Comparison of ENCODE assay signal across 13 cellular contexts in the genomic region with DNA sequence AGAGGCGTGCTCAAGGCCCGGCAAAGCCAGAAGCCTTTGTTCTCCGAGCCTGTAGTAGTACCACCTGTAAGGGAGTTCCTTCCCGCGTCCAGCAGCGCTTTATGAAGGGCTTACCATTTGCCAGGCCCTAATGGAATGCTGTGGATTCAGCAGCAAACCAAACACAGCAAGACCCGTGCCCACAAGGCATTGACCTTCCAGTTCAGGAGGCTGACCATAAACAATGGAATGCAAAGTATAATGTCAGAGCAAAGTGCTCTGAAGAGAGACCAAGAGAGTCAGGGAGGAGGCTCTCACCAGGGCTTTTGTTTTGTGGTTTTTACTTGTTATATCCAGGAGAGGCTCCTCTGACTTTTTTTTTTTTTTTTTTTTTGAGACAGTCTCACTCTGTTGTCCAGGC.
DNase-seq lines count a peak whose midpoint lies in the region; ATAC-seq, FAIRE-seq and TF ChIP-seq lines count a peak whose summit lies in the region.
"Had no signal": no experiment of that assay in that cellular context is flagged by ENCODE, and none has a peak within 500 bp of the region (broad histone marks: within the 10 kb centered on the region; RNA-seq: fewer than 3 reads in every experiment).

No MANE protein-coding gene starts in this region.

- TF ChIP-seq CTCF in HepG2 (CRISPR knock-in tag; IDR thresholded peaks at IDR 0.05) (no peak), right lobe of liver (IDR thresholded peaks at IDR 0.05) (no peak), fibroblast of pulmonary artery (IDR thresholded peaks at IDR 0.05; ENCODE audit: low read length, missing control alignments) (no peak), WERI-Rb-1 (IDR thresholded peaks at IDR 0.05; ENCODE audit: low read depth, low read length) (no peak), omental fat pad (IDR thresholded peaks at IDR 0.05) (no peak)

- H3K27ac ChIP-seq in HepG2 (ENCODE audit: extremely low read length, insufficient read depth, low read length), result no peak overlapping the region
- no peak overlapping the region for H3K27ac ChIP-seq in right lobe of liver
- no peak overlapping the region for H3K27ac ChIP-seq in WERI-Rb-1
- H3K27ac ChIP-seq: epithelial cell of prostate, skin epidermis, thoracic aorta had no signal

- TF ChIP-seq EP300 in HepG2 (IDR thresholded peaks at IDR 0.05; ENCODE audit: low read depth in 2 of 2, low read length in 2 of 2) (no peak), HepG2 (CRISPR knock-in tag; IDR thresholded peaks at IDR 0.05; ENCODE audit: borderline replicate concordance) (no peak)

- no peak overlapping the region for H2AFZ ChIP-seq in HepG2 (ENCODE audit: low read length)

- H3K9me3 ChIP-seq in HepG2 (ENCODE audit: low read length) (no peaks in the 10 kb centered on the region), right lobe of liver (no peaks in the 10 kb centered on the region), WERI-Rb-1 (ENCODE audit: severe bottlenecking) (no peaks in the 10 kb centered on the region)
- H3K9me3 ChIP-seq: thoracic aorta had no signal

- H3K9ac ChIP-seq in HepG2 (ENCODE audit: insufficient read depth, low read depth, low read length), result no peak overlapping the region

- 0 out of 6 replicates have a peak overlapping the region, but pooled peaks of 1 of the 3 experiments have one; percentile 1 for H3K4me3 ChIP-seq in HepG2 (replicated peaks in 1 of 3; ENCODE audit: insufficient read depth in 1 of 3, low read depth in 2 of 3, low read length in 3 of 3)
- no peak overlapping the region for H3K4me3 ChIP-seq in right lobe of liver
- no peak overlapping the region for H3K4me3 ChIP-seq in fibroblast of pulmonary artery (replicated peaks; ENCODE audit: low read depth, low read length)
- no peak overlapping the region for H3K4me3 ChIP-seq in WERI-Rb-1 (ENCODE audit: low read depth, low read length)
- H3K4me3 ChIP-seq: skin epidermis, thoracic aorta had no signal

- H3K36me3 ChIP-seq in HepG2 (replicated peaks in 1 of 2; ENCODE audit: control insufficient read depth in 1 of 2, insufficient read depth in 2 of 2, low read length in 2 of 2) (no peaks in the 10 kb centered on the region), right lobe of liver (no peaks in the 10 kb centered on the region), WERI-Rb-1 (peaks cover 44% of the 10 kb centered on the region)
- H3K36me3 ChIP-seq: thoracic aorta had no signal

- no peak for TF ChIP-seq RAD21 in HepG2 (CRISPR knock-in tag; IDR thresholded peaks at IDR 0.05)

- no peaks in the 10 kb centered on the region for H4K20me1 ChIP-seq in HepG2 (ENCODE audit: insufficient read depth, low read length)

- no TSS peak for BruUV-seq in HepG2 (replicated peaks; lab: Mats Ljungman, UMichigan)

- peak; percentile 34 for FAIRE-seq in HepG2 (lab: Jason Lieb, UNC)

- H3K4me2 ChIP-seq in HepG2 (ENCODE audit: low read depth, low read length), result peak overlapping the region; percentile 34

- TF ChIP-seq POLR2A in HepG2 (IDR thresholded peaks at IDR 0.05; ENCODE audit: insufficient read depth in 1 of 2, low read depth in 2 of 2, low read length in 2 of 2) (no peak), right lobe of liver (IDR thresholded peaks at IDR 0.05) (no peak)

- in situ Hi-C loops in HepG2 (cut with HindIII; ENCODE audit: extremely low pct_ligation_motif_present, low pct_unique_long_range_greater_than_20kb) (loop anchor here (5.0 kb wide), 1 partner anchor 389 kb away; no protein-coding TSS in a partner anchor), SK-MEL-5 (cut with HindIII; ENCODE audit: low pct_unique_long_range_greater_than_20kb, low sequenced_read_pairs) (no loop called here)

- CTCF ChIA-PET in HepG2 (lab: Yijun Ruan, JAX; ENCODE audit: low intra/inter-chr PET ratio, low total read pairs), result no interaction called here

- no peaks in the 10 kb centered on the region for H3K79me2 ChIP-seq in HepG2 (ENCODE audit: insufficient read depth, low read length)

- POLR2A ChIA-PET in HepG2 (lab: Yijun Ruan, JAX), result no interaction called here

- intact Hi-C loops in HepG2 (cut with micrococcal nuclease; ENCODE audit: unreplicated experiment), result no loop called here
- intact Hi-C loops in right lobe of liver (cut with DNase I), result no loop called here

- WGBS in HepG2 (ENCODE audit: low lambda C conversion rate), result 7% methylated on average over 7 of the region's 7 CpGs
- WGBS in right lobe of liver (ENCODE audit: insufficient coverage, low coverage, low lambda C conversion rate, missing lambda C conversion rate), result 73% methylated on average over 3 of the region's 7 CpGs

- DNase-seq in HepG2 (ENCODE audit: low spot score) (peak; percentile 74), right lobe of liver (no peak), SK-MEL-5 (ENCODE audit: low read depth, low spot score) (peak; percentile 32), fibroblast of pulmonary artery (ENCODE audit: low read depth) (peak; percentile 25), WERI-Rb-1 (no peak), Kasumi-1 (lab: John Stamatoyannopoulos, UW) (no peak), omental fat pad (ENCODE audit: low spot score) (no peak)
- DNase-seq in stimulated activated CD8-positive, alpha-beta memory T cell treated with anti-CD3 and anti-CD28 coated beads, Interleukin-4, amount 100 ng/mL, for 48 hours, result no peak
- DNase-seq: activated T-cell treated with anti-CD3 and anti-CD28 coated beads, Interleukin-2, amount 50 U/mL, for 4 hours; NCI-H2171 treated with DMSO at 0.1 percent for 48 hours had no signal

- H3K27me3 ChIP-seq in HepG2 (ENCODE audit: control insufficient read depth in 1 of 2, insufficient read depth in 2 of 2, low read length in 2 of 2) (peaks cover 0 to 6% of the 10 kb centered on the region in 2 experiments; a peak in 2 of 5 replicates), right lobe of liver (no peaks in the 10 kb centered on the region), WERI-Rb-1 (ENCODE audit: insufficient read depth, low read depth, severe bottlenecking) (no peaks in the 10 kb centered on the region)

- ATAC-seq in HepG2, result peak; percentile 60
- no peak for ATAC-seq in right lobe of liver
- no peak for ATAC-seq in omental fat pad (ENCODE audit: low FRiP score)
- ATAC-seq: activated T-cell treated with anti-CD3 and anti-CD28 coated beads, Interleukin-2, amount 50 U/mL, for 4 hours had no signal

- H3K4me1 ChIP-seq in HepG2 (ENCODE audit: insufficient read depth, low read length), result peaks cover 27% of the 10 kb centered on the region
- no peaks in the 10 kb centered on the region for H3K4me1 ChIP-seq in right lobe of liver

TF ChIP-seq in HepG2, 621 proteins besides CTCF, POLR2A, EP300 and RAD21 (continues in another document):
- TF ChIP-seq RNF2 (conservative IDR thresholded peaks at IDR 0.05; ENCODE audit: low read depth) (no peak), TEAD3 (CRISPR knock-in tag; optimal IDR thresholded peaks at IDR 0.05; ENCODE audit: borderline replicate concordance) (peak; percentile 67), SOX6 (IDR thresholded peaks at IDR 0.05) (no peak), SOX6 (CRISPR knock-in tag; IDR thresholded peaks at IDR 0.05) (peak; percentile 64), FOXP1 (IDR thresholded peaks at IDR 0.05) (no peak), FOXP1 (CRISPR knock-in tag; IDR thresholded peaks at IDR 0.05) (0 out of 2 replicates have a peak, but pooled peaks have one; percentile 22)
- TF ChIP-seq, protein P1, sequence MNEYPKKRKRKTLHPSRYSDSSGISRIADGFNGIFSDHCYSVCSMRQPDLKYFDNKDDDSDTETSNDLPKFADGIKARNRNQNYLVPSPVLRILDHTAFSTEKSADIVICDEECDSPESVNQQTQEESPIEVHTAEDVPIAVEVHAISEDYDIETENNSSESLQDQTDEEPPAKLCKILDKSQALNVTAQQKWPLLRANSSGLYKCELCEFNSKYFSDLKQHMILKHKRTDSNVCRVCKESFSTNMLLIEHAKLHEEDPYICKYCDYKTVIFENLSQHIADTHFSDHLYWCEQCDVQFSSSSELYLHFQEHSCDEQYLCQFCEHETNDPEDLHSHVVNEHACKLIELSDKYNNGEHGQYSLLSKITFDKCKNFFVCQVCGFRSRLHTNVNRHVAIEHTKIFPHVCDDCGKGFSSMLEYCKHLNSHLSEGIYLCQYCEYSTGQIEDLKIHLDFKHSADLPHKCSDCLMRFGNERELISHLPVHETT (CRISPR knock-in tag; conservative IDR thresholded peaks at IDR 0.05), result no peak
- TF ChIP-seq, protein P2, sequence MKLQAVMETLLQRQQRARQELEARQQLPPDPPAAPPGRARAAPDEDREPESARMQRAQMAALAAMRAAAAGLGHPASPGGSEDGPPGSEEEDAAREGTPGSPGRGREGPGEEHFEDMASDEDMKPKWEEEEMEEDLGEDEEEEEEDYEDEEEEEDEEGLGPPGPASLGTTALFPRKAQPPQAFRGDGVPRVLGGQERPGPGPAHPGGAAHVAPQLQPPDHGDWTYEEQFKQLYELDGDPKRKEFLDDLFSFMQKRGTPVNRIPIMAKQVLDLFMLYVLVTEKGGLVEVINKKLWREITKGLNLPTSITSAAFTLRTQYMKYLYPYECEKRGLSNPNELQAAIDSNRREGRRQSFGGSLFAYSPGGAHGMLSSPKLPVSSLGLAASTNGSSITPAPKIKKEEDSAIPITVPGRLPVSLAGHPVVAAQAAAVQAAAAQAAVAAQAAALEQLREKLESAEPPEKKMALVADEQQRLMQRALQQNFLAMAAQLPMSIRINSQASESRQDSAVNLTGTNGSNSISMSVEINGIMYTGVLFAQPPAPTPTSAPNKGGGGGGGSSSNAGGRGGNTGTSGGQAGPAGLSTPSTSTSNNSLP (IDR thresholded peaks at IDR 0.05; ENCODE audit: low read depth, low read length), result no peak
- TF ChIP-seq, protein P3, sequence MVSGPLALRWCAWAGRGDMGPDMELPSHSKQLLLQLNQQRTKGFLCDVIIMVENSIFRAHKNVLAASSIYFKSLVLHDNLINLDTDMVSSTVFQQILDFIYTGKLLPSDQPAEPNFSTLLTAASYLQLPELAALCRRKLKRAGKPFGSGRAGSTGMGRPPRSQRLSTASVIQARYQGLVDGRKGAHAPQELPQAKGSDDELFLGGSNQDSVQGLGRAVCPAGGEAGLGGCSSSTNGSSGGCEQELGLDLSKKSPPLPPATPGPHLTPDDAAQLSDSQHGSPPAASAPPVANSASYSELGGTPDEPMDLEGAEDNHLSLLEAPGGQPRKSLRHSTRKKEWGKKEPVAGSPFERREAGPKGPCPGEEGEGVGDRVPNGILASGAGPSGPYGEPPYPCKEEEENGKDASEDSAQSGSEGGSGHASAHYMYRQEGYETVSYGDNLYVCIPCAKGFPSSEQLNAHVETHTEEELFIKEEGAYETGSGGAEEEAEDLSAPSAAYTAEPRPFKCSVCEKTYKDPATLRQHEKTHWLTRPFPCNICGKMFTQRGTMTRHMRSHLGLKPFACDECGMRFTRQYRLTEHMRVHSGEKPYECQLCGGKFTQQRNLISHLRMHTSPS (CRISPR knock-in tag; IDR thresholded peaks at IDR 0.05; ENCODE audit: low read depth), result peak; percentile 85; the same call in 1 of the 2 replicates

Comparison
In these comparisons a context has a peak if more than half of its experiments do, and no peak if none do; other contexts are left out.
1. DNase-seq: peak in HepG2 (single experiment), SK-MEL-5 (single experiment) and fibroblast of pulmonary artery (single experiment); none in right lobe of liver (0 of 3), WERI-Rb-1 (single experiment), Kasumi-1 (0 of 2), omental fat pad (single experiment) and stimulated activated CD8-positive, alpha-beta memory T cell treated with anti-CD3 and anti-CD28 coated beads, Interleukin-4, amount 100 ng/mL, for 48 hours (single experiment).